In genomic region chr2:62545261-62545660, GRCh38 we compare ENCODE assay signal across 9 cellular contexts.
"Had no signal": no experiment of that assay in that cellular context is flagged by ENCODE, and none has a peak within 500 bp of the region (broad histone marks: within the 10 kb centered on the region; RNA-seq: fewer than 3 reads in every experiment).

No MANE protein-coding gene starts in this region.

- DNase-seq: GOT3, H9, HCEC 1CT, HFFc6, IMR-90, KG1 had no signal

- ATAC-seq: K562 had no signal

- H2AFZ ChIP-seq: GM23248 had no signal

- H3K9ac ChIP-seq: GM23248 had no signal

- H3K4me3 Mint-ChIP-seq: H9, HFFc6 had no signal

- H3K27ac ChIP-seq: GM23248, HL-60 had no signal

- FAIRE-seq: K562 had no signal

- H3K27ac Mint-ChIP-seq: H9, HFFc6 had no signal

- H3K4me3 ChIP-seq: GM23248, K562 had no signal

- H3K9me3 Mint-ChIP-seq: H9, HFFc6 had no signal
